11 cellular contexts compared by ENCODE assay signal in genomic region chr3:71047616-71048531, GRCh38.
A peak's percentile ranks its signal among the peaks of the same experiment; 100 is the strongest.
DNase-seq lines count a peak whose midpoint lies in the region; ATAC-seq, FAIRE-seq and TF ChIP-seq lines count a peak whose summit lies in the region.
"Had no signal": no experiment of that assay in that cellular context is flagged by ENCODE, and none has a peak within 500 bp of the region (broad histone marks: within the 10 kb centered on the region; RNA-seq: fewer than 3 reads in every experiment).

No MANE protein-coding gene starts in this region.

- BruUV-seq in mammary epithelial cell (replicated peaks; lab: Mats Ljungman, UMichigan) = no TSS peak

- no peaks in the 10 kb centered on the region for H3K9me3 Mint-ChIP-seq in naive thymus-derived CD8-positive, alpha-beta T cell
- H3K9me3 Mint-ChIP-seq in type B pancreatic cell = no peaks in the 10 kb centered on the region

- peaks cover 0 to 7% of the 10 kb centered on the region in 2 donors for H3K4me1 ChIP-seq in breast epithelium
- peaks cover 28% of the 10 kb centered on the region for H3K4me1 ChIP-seq in mammary epithelial cell (ENCODE audit: insufficient read depth, low read length)

- H3K36me3 Mint-ChIP-seq in naive thymus-derived CD8-positive, alpha-beta T cell = peaks cover 3 to 99% (median 40%) of the 10 kb centered on the region in 3 donors
- H3K36me3 Mint-ChIP-seq in type B pancreatic cell = peaks cover 54% of the 10 kb centered on the region

- POLR2A ChIA-PET in naive thymus-derived CD8-positive, alpha-beta T cell (lab: Charles Lee) = interaction anchor here (0.6 to 1.4 kb wide), 5 partner anchors 10 to 18 kb away, joined by 3 to 9 read pairs (median 4); no protein-coding TSS in a partner anchor

- no peak for ATAC-seq in naive thymus-derived CD8-positive, alpha-beta T cell
- ATAC-seq in HG03095 (IDR thresholded peaks at IDR 0.05; ENCODE audit: unreplicated experiment) = no peak

- in situ Hi-C loops in mammary epithelial cell (cut with MboI; ENCODE audit: low sequenced_read_pairs in 2 of 2) = no loop called here

- no peaks in the 10 kb centered on the region for H3K27me3 Mint-ChIP-seq in naive thymus-derived CD8-positive, alpha-beta T cell
- H3K27me3 Mint-ChIP-seq in type B pancreatic cell = no peaks in the 10 kb centered on the region

- peak overlapping the region in 9 of 10 donors; percentile 59 to 95 (median 87) for H3K27ac Mint-ChIP-seq in naive thymus-derived CD8-positive, alpha-beta T cell
- H3K27ac Mint-ChIP-seq in type B pancreatic cell = peak overlapping the region; percentile 21

- H3K27me3 ChIP-seq in breast epithelium (no peaks in the 10 kb centered on the region), mammary epithelial cell (ENCODE audit: insufficient read depth, low read length) (no peaks in the 10 kb centered on the region)

- H3K36me3 ChIP-seq in breast epithelium (no peaks in the 10 kb centered on the region), mammary epithelial cell (ENCODE audit: insufficient read depth, low read length) (peaks cover 38% of the 10 kb centered on the region)

- TF ChIP-seq CTCF in breast epithelium (IDR thresholded peaks at IDR 0.05) (no peak), mammary epithelial cell (conservative IDR thresholded peaks at IDR 0.05 in 1 of 2, IDR thresholded peaks at IDR 0.05 in 1 of 2; ENCODE audit: extremely low read depth in 1 of 2, insufficient read depth in 1 of 2, low read depth in 1 of 2, low read length in 2 of 2) (no peak), type B pancreatic cell (conservative IDR thresholded peaks at IDR 0.05) (no peak)

- H3K79me2 ChIP-seq in mammary epithelial cell (ENCODE audit: insufficient read depth, low read length) = peaks cover 82% of the 10 kb centered on the region

- DNase-seq in breast epithelium (ENCODE audit: low spot score in 2 of 2) (no peak), mammary epithelial cell (no peak), caudate nucleus (lab: John Stamatoyannopoulos, UW) (no peak), type B pancreatic cell (ENCODE audit: extremely low spot score, unreplicated experiment) (no peak), frontal cortex (ENCODE audit: low spot score in 2 of 2) (no peak), posterior cingulate gyrus (no peak)
- DNase-seq in naive thymus-derived CD8-positive, alpha-beta T cell = no peak
- DNase-seq: NCI-H1694; NK-92 treated with Interleukin-12 subunit alpha and Interleukin-12 subunit beta, amount 100 ng/mL, for 24 hours had no signal

- no peak for TF ChIP-seq POLR2A in breast epithelium (IDR thresholded peaks at IDR 0.05)

- FAIRE-seq in frontal cortex (lab: Jason Lieb, UNC) = no peak
- FAIRE-seq: bronchial epithelial cell had no signal

- 95% methylated on average over 8 of the region's 8 CpGs for WGBS in mammary epithelial cell (ENCODE audit: low coverage, missing lambda C conversion rate)

- no peaks in the 10 kb centered on the region for H4K20me1 ChIP-seq in mammary epithelial cell (ENCODE audit: insufficient read depth, low read length)

- H2AFZ ChIP-seq in mammary epithelial cell (ENCODE audit: low read depth, low read length) = no peak overlapping the region

- peak overlapping the region; percentile 68 to 75 for H3K27ac ChIP-seq in breast epithelium
- H3K27ac ChIP-seq in mammary epithelial cell (ENCODE audit: insufficient read depth, low read depth, low read length) = no peak overlapping the region
- H3K27ac ChIP-seq in caudate nucleus (ENCODE audit: low read depth, low read length) = peak overlapping the region; percentile 94

- H3K9ac ChIP-seq in mammary epithelial cell (ENCODE audit: insufficient read depth, low read length) = no peak overlapping the region

- H3K4me3 ChIP-seq in breast epithelium (no peak overlapping the region), mammary epithelial cell (replicated peaks in 1 of 3; ENCODE audit: insufficient read depth in 1 of 3, low read depth in 2 of 3, low read length in 3 of 3) (no peak overlapping the region)

- H3K4me2 ChIP-seq in mammary epithelial cell (ENCODE audit: insufficient read depth, low read depth, low read length) = no peak overlapping the region

- CTCF ChIA-PET in mammary epithelial cell (lab: Charles Lee; ENCODE audit: low non-redundant PET) = interaction anchor here (0.9 kb wide), 1 partner anchor 257 kb away, joined by 7 read pairs; no protein-coding TSS in a partner anchor

- H3K4me1 Mint-ChIP-seq in naive thymus-derived CD8-positive, alpha-beta T cell = peaks cover 13 to 98% (median 70%) of the 10 kb centered on the region in 4 donors
- peaks cover 63% of the 10 kb centered on the region for H3K4me1 Mint-ChIP-seq in type B pancreatic cell (ENCODE audit: unreplicated experiment)

- intact Hi-C loops in breast epithelium (cut with DNase I; ENCODE audit: low total_unique reads) = no loop called here
- intact Hi-C loops in mammary epithelial cell (cut with micrococcal nuclease) = no loop called here
- intact Hi-C loops in posterior cingulate gyrus (cut with DNase I) = no loop called here

- H3K4me3 Mint-ChIP-seq in naive thymus-derived CD8-positive, alpha-beta T cell = peak overlapping the region in 9 of 10 donors; percentile 2 to 75 (median 33)
- no peak overlapping the region for H3K4me3 Mint-ChIP-seq in type B pancreatic cell

- no peaks in the 10 kb centered on the region for H3K9me3 ChIP-seq in breast epithelium
- no peaks in the 10 kb centered on the region for H3K9me3 ChIP-seq in mammary epithelial cell (replicated peaks; ENCODE audit: insufficient read depth, low read length)

- dilution Hi-C loops in mammary epithelial cell (cut with HindIII; ENCODE audit: low sequenced_read_pairs) = no loop called here
